ENCODE assay signal across 1 cellular context in the genomic region with DNA sequence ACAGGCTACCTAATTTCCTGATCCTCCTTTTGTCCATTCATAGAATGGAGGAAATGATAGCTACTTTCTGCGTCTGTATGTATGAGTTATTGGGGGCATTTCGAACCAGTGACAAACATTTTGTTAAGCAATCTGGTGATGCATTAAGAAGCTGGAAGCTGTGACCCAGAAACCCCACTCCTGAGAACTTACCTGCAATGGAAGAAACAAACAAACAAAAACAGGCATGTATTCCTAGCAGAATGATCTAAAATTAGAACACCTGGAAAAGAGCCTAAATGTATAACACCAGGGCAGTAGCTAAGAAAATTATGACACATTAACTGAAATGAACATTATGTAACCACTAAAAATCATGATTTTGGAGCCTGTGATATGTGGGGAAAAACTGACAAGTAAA.
TF ChIP-seq lines count a peak whose summit lies in the region.

No MANE protein-coding gene starts in this region.

TF ChIP-seq in A549, 52 proteins besides CTCF, POLR2A, EP300 and RAD21:
- TF ChIP-seq KDM5A (IDR thresholded peaks at IDR 0.05), result no peak
- TF ChIP-seq, protein P1, sequence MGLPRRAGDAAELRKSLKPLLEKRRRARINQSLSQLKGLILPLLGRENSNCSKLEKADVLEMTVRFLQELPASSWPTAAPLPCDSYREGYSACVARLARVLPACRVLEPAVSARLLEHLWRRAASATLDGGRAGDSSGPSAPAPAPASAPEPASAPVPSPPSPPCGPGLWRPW (IDR thresholded peaks at IDR 0.05), result no peak
- TF ChIP-seq CBX2 (IDR thresholded peaks at IDR 0.05; ENCODE audit: borderline replicate concordance, low read depth), result no peak
- TF ChIP-seq, protein P2, sequence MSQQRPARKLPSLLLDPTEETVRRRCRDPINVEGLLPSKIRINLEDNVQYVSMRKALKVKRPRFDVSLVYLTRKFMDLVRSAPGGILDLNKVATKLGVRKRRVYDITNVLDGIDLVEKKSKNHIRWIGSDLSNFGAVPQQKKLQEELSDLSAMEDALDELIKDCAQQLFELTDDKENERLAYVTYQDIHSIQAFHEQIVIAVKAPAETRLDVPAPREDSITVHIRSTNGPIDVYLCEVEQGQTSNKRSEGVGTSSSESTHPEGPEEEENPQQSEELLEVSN (IDR thresholded peaks at IDR 0.05; ENCODE audit: borderline replicate concordance, low read depth), result no peak
- TF ChIP-seq EHMT2 (IDR thresholded peaks at IDR 0.05; ENCODE audit: low read depth), result no peak
- TF ChIP-seq NFE2L2 (conservative IDR thresholded peaks at IDR 0.05; ENCODE audit: low read length), result no peak
- TF ChIP-seq, protein P3, sequence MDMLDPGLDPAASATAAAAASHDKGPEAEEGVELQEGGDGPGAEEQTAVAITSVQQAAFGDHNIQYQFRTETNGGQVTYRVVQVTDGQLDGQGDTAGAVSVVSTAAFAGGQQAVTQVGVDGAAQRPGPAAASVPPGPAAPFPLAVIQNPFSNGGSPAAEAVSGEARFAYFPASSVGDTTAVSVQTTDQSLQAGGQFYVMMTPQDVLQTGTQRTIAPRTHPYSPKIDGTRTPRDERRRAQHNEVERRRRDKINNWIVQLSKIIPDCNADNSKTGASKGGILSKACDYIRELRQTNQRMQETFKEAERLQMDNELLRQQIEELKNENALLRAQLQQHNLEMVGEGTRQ (IDR thresholded peaks at IDR 0.05), result no peak
- no peak for TF ChIP-seq SREBF2 (IDR thresholded peaks at IDR 0.05)
- no peak for TF ChIP-seq RFX5 (IDR thresholded peaks at IDR 0.05)
- TF ChIP-seq FOSL2 (IDR thresholded peaks at IDR 0.05), result no peak
- TF ChIP-seq FOSL2 (CRISPR knock-in tag; IDR thresholded peaks at IDR 0.05), result no peak
- TF ChIP-seq CHD2 (IDR thresholded peaks at IDR 0.05; ENCODE audit: low read length, partially characterized antibody), result no peak
- TF ChIP-seq CBX8 (IDR thresholded peaks at IDR 0.05), result no peak
